ENCODE assay signal across 1 cellular context in genomic region chr2:240914645-240915525, GRCh38.
TF ChIP-seq lines count a peak whose summit lies in the region.

No MANE protein-coding gene starts in this region.

TF ChIP-seq in SK-N-SH treated with all-trans-retinoic acid at 6 μM for 48 hours, 23 proteins besides CTCF, POLR2A, EP300 and RAD21 (continued from another document):
- TF ChIP-seq CSRNP3 (CRISPR knock-in tag; IDR thresholded peaks at IDR 0.05) (no peak), OSR1 (CRISPR knock-in tag; IDR thresholded peaks at IDR 0.05) (no peak), TSHZ2 (CRISPR knock-in tag; IDR thresholded peaks at IDR 0.05) (no peak), ZNF70 (CRISPR knock-in tag; IDR thresholded peaks at IDR 0.05) (no peak), GLIS3 (CRISPR knock-in tag; IDR thresholded peaks at IDR 0.05) (no peak), ZFP30 (CRISPR knock-in tag; IDR thresholded peaks at IDR 0.05) (no peak), RARB (CRISPR knock-in tag; IDR thresholded peaks at IDR 0.05) (no peak), CSDC2 (CRISPR knock-in tag; IDR thresholded peaks at IDR 0.05) (no peak)
